ENCODE assay signal across 8 cellular contexts in genomic region chr19:3506384-3507340, GRCh38. TPM values are rescaled to one million over a fixed set of nuclear protein-coding genes. Genes with fewer than 3 reads are reported as not detected.
A peak's percentile ranks its signal among the peaks of the same experiment; 100 is the strongest.
DNase-seq lines count a peak whose midpoint lies in the region; ATAC-seq and TF ChIP-seq lines count a peak whose summit lies in the region.

No MANE protein-coding gene starts in this region.

- TF ChIP-seq POLR2A in NB4 (IDR thresholded peaks at IDR 0.05; ENCODE audit: extremely low read depth, insufficient read length): no peak

- H3K36me3 ChIP-seq in iPS DF 6.9 (ENCODE audit: control insufficient read depth, insufficient read depth, low read length) (no peaks in the 10 kb centered on the region), skeletal muscle tissue (ENCODE audit: control insufficient read depth in 3 of 3, insufficient read depth in 3 of 3, low read length in 3 of 3) (peaks cover 2 to 8% (median 8%) of the 10 kb centered on the region in 3 donors)

- H3K4me3 ChIP-seq in NB4 (ENCODE audit: low read depth, low read length) (peak overlapping the region; percentile 62), iPS DF 6.9 (ENCODE audit: low read length) (peak overlapping the region; percentile 70), skeletal muscle tissue (ENCODE audit: low read length in 3 of 3) (peak overlapping the region; percentile 75 to 87 (median 84))

- H3K27ac ChIP-seq in angular gyrus (ENCODE audit: low read depth, low read length) (peak overlapping the region; percentile 55), iPS DF 6.9 (ENCODE audit: low read length) (no peak overlapping the region), skeletal muscle tissue (ENCODE audit: low read depth, low read length) (peak overlapping the region; percentile 79)

- WGBS in iPS DF 6.9 (ENCODE audit: insufficient coverage, insufficient read length): no CpG with 5 or more reads among the region's 69 CpGs

- ATAC-seq in GM19452 (IDR thresholded peaks at IDR 0.05; ENCODE audit: unreplicated experiment): peak; percentile 7
- no peak for ATAC-seq in HG02884 (IDR thresholded peaks at IDR 0.05; ENCODE audit: unreplicated experiment)

- H3K9ac ChIP-seq in skeletal muscle tissue (ENCODE audit: low read depth in 1 of 3, low read length in 3 of 3): peak overlapping the region; percentile 77 to 90 (median 89)

- no peak for TF ChIP-seq CTCF in NB4 (IDR thresholded peaks at IDR 0.05; ENCODE audit: low read depth, low read length)

- DNase-seq in AG20443 (ENCODE audit: low spot score) (peak; percentile 53), NB4 (ENCODE audit: low read depth) (peak; percentile 39), iPS DF 6.9 (ENCODE audit: low read depth, low spot score) (no peak), NCI-H345 treated with DMSO at 0.1 percent for 48 hours (lab: John Stamatoyannopoulos, UW; ENCODE audit: unreplicated experiment) (no peak)

- H3K4me1 ChIP-seq in iPS DF 6.9 (ENCODE audit: control insufficient read depth, insufficient read depth, low read length): no peaks in the 10 kb centered on the region; the same call in 1 of the 2 replicates
- H3K4me1 ChIP-seq in skeletal muscle tissue (ENCODE audit: control insufficient read depth in 3 of 3, insufficient read depth in 3 of 3, low read length in 3 of 3): peaks cover 13 to 34% (median 16%) of the 10 kb centered on the region in 3 donors

- H3K9me3 ChIP-seq in iPS DF 6.9 (ENCODE audit: control insufficient read depth, insufficient read depth, low read length) (no peaks in the 10 kb centered on the region), skeletal muscle tissue (ENCODE audit: control insufficient read depth in 3 of 3, low read length in 3 of 3) (no peaks in the 10 kb centered on the region)

- H3K27me3 ChIP-seq in iPS DF 6.9 (ENCODE audit: control insufficient read depth, insufficient read depth, low read length) (no peaks in the 10 kb centered on the region), skeletal muscle tissue (ENCODE audit: control insufficient read depth in 3 of 3, insufficient read depth in 3 of 3, low read length in 3 of 3) (no peaks in the 10 kb centered on the region)

RNA-seq across cellular contexts. Expression of gene FZR1, which starts 0.6 kb away (rescaled TPM):
- 14.6 TPM for total RNA-seq in skeletal muscle tissue

RNA-seq across cellular contexts. Expression of gene DOHH, which starts 6.2 kb away (rescaled TPM):
- 9.4 TPM for total RNA-seq in skeletal muscle tissue

RNA-seq across cellular contexts. Expression of gene SMIM44, which starts 23.4 kb away (rescaled TPM):
- not detected for total RNA-seq in skeletal muscle tissue

RNA-seq across cellular contexts. Expression of gene SMIM24, which starts 26.3 kb away (rescaled TPM):
- not detected for total RNA-seq in skeletal muscle tissue

RNA-seq across cellular contexts. Expression of gene TEKTIP1, which starts 32.3 kb away (rescaled TPM):
- not detected for total RNA-seq in skeletal muscle tissue

Comparison
In these comparisons a context has a peak if more than half of its experiments do, and no peak if none do; other contexts are left out.
1. DNase-seq: peak in AG20443 (single experiment) and NB4 (single experiment); none in iPS DF 6.9 (single experiment) and NCI-H345 treated with DMSO at 0.1 percent for 48 hours (single experiment).
2. Peak in every context shown above with its lines, with median percentiles within 50 percentile points of each other: H3K4me3 ChIP-seq.